9 cellular contexts compared by ENCODE assay signal in genomic region chr18:56233595-56233994, GRCh38.
DNase-seq lines count a peak whose midpoint lies in the region; ATAC-seq and TF ChIP-seq lines count a peak whose summit lies in the region.
"Had no signal": no experiment of that assay in that cellular context is flagged by ENCODE, and none has a peak within 500 bp of the region (broad histone marks: within the 10 kb centered on the region; RNA-seq: fewer than 3 reads in every experiment).

No MANE protein-coding gene starts in this region.

- no peak overlapping the region for H2AK9ac ChIP-seq in IMR-90 (replicated peaks; ENCODE audit: low read depth, low read length, poor library complexity)

- CTCF ChIA-PET in IMR-90 (lab: Yijun Ruan, JAX) (interaction anchor here (0.8 kb wide), 1 partner anchor 42 kb away, joined by 3 read pairs; no protein-coding TSS in a partner anchor), mammary epithelial cell (lab: Charles Lee; ENCODE audit: low non-redundant PET) (no interaction called here)

- WGBS in IMR-90 (ENCODE audit: extremely low coverage in 2 of 2, insufficient read length in 1 of 2), 2 experiments = no CpG with 5 or more reads among the region's 2 CpGs
- WGBS in mammary epithelial cell (ENCODE audit: low coverage, missing lambda C conversion rate) = 0% methylated on average over 2 of the region's 2 CpGs

- peak overlapping the region; percentile 80 for H2BK120ac ChIP-seq in IMR-90 (ENCODE audit: low read depth, low read length)

- H3K4ac ChIP-seq in IMR-90 (ENCODE audit: low read depth, low read length) = peak overlapping the region; percentile 47; the same call in 1 of the 2 replicates

- H3K9me3 ChIP-seq in IMR-90 (ENCODE audit: control insufficient read depth, insufficient read depth, low read length) (peaks cover 4% of the 10 kb centered on the region; the same call in 1 of the 2 replicates), mammary epithelial cell (replicated peaks; ENCODE audit: insufficient read depth, low read length) (no peaks in the 10 kb centered on the region), uterus (peaks cover 0 to 7% of the 10 kb centered on the region in 2 donors)

- DNase-seq in IMR-90 (peak; percentile 92), mammary epithelial cell (peak; percentile 79), left ventricle myocardium superior (no peak), uterus (peak; percentile 34 to 41), COR-L47 (lab: John Stamatoyannopoulos, UW) (no peak), NCI-H187 (lab: John Stamatoyannopoulos, UW) (no peak)
- DNase-seq: activated T-cell treated with anti-CD3 and anti-CD28 coated beads, Interleukin-2, amount 50 U/mL, for 48 hours had no signal

- H2AFZ ChIP-seq in IMR-90 (replicated peaks; ENCODE audit: low read length, poor library complexity) = no peak overlapping the region
- no peak overlapping the region for H2AFZ ChIP-seq in mammary epithelial cell (ENCODE audit: low read depth, low read length)

- no peak overlapping the region for H3K56ac ChIP-seq in IMR-90 (ENCODE audit: extremely low read depth, insufficient read depth, low read length)

- no peaks in the 10 kb centered on the region for H3K79me2 ChIP-seq in mammary epithelial cell (ENCODE audit: insufficient read depth, low read length)

- no peak overlapping the region for H3K18ac ChIP-seq in IMR-90 (ENCODE audit: low read depth, low read length)

- H4K20me1 ChIP-seq in IMR-90 (ENCODE audit: insufficient read depth, low read length) = no peaks in the 10 kb centered on the region
- H4K20me1 ChIP-seq in mammary epithelial cell (ENCODE audit: insufficient read depth, low read length) = no peaks in the 10 kb centered on the region

- H3K4me1 ChIP-seq in IMR-90 (ENCODE audit: control insufficient read depth, insufficient read depth, low read length) = peaks cover 2% of the 10 kb centered on the region; the same call in 1 of the 2 replicates
- H3K4me1 ChIP-seq in mammary epithelial cell (ENCODE audit: insufficient read depth, low read length) = no peaks in the 10 kb centered on the region
- H3K4me1 ChIP-seq in uterus = no peaks in the 10 kb centered on the region

- H3K9me1 ChIP-seq in IMR-90 (ENCODE audit: insufficient read depth, low read length) = 0 out of 2 replicates have a peak, but pooled peaks cover 3% of the 10 kb centered on the region

- no peak overlapping the region for H4K5ac ChIP-seq in IMR-90 (ENCODE audit: low read depth, low read length)

- no peak overlapping the region for H3K4me2 ChIP-seq in IMR-90 (ENCODE audit: low read depth, low read length)
- H3K4me2 ChIP-seq in mammary epithelial cell (ENCODE audit: insufficient read depth, low read depth, low read length) = no peak overlapping the region

- no peak overlapping the region for H3K4me3 ChIP-seq in IMR-90 (ENCODE audit: insufficient read depth, low read depth, low read length)
- H3K4me3 ChIP-seq in mammary epithelial cell (replicated peaks in 1 of 3; ENCODE audit: insufficient read depth in 1 of 3, low read depth in 2 of 3, low read length in 3 of 3) = no peak overlapping the region
- no peak overlapping the region for H3K4me3 ChIP-seq in uterus

- POLR2A ChIA-PET in IMR-90 (lab: Charles Lee; ENCODE audit: unreplicated experiment) = no interaction called here

- no peak overlapping the region for H2BK15ac ChIP-seq in IMR-90 (ENCODE audit: low read depth, low read length)

- BruUV-seq in IMR-90 (replicated peaks; lab: Mats Ljungman, UMichigan) = no TSS peak
- BruUV-seq in mammary epithelial cell (replicated peaks; lab: Mats Ljungman, UMichigan) = no TSS peak

- H4K91ac ChIP-seq in IMR-90 (ENCODE audit: insufficient read depth, low read depth, low read length) = no peak overlapping the region

- no peaks in the 10 kb centered on the region for H3K36me3 ChIP-seq in IMR-90 (ENCODE audit: control insufficient read depth, insufficient read depth, low read length)
- no peaks in the 10 kb centered on the region for H3K36me3 ChIP-seq in mammary epithelial cell (ENCODE audit: insufficient read depth, low read length)
- H3K36me3 ChIP-seq in uterus = no peaks in the 10 kb centered on the region

- H2BK5ac ChIP-seq in IMR-90 (ENCODE audit: low read depth, low read length, poor library complexity, severe bottlenecking) = peak overlapping the region; percentile 95

- H4K8ac ChIP-seq in IMR-90 (ENCODE audit: low read depth in 2 of 2, low read length in 2 of 2) = no peak overlapping the region; a peak in 1 of 4 replicates

- H3K9ac ChIP-seq in IMR-90 (ENCODE audit: low read depth, low read length) = no peak overlapping the region
- H3K9ac ChIP-seq in mammary epithelial cell (ENCODE audit: insufficient read depth, low read length) = no peak overlapping the region

- H3K79me1 ChIP-seq in IMR-90 (ENCODE audit: low read depth in 1 of 2, low read length in 2 of 2) = no peaks in the 10 kb centered on the region

- in situ Hi-C loops in IMR-90 (cut with MboI; ENCODE audit: low sequenced_read_pairs) (no loop called here), mammary epithelial cell (cut with MboI; ENCODE audit: low sequenced_read_pairs in 2 of 2) (no loop called here)

- H2BK20ac ChIP-seq in IMR-90 (ENCODE audit: low read depth, low read length) = no peak overlapping the region; the same call in 1 of the 2 replicates

- no peaks in the 10 kb centered on the region for H3K27me3 ChIP-seq in IMR-90 (ENCODE audit: control insufficient read depth, insufficient read depth, low read length)
- no peaks in the 10 kb centered on the region for H3K27me3 ChIP-seq in mammary epithelial cell (ENCODE audit: insufficient read depth, low read length)
- peaks cover 0 to 4% of the 10 kb centered on the region in 2 donors for H3K27me3 ChIP-seq in uterus

- H3K27ac ChIP-seq in IMR-90 (ENCODE audit: insufficient read depth, low read length) = no peak overlapping the region
- no peak overlapping the region for H3K27ac ChIP-seq in mammary epithelial cell (ENCODE audit: insufficient read depth, low read depth, low read length)
- peak overlapping the region; percentile 55 to 75 for H3K27ac ChIP-seq in uterus

- intact Hi-C loops in IMR-90 (cut with micrococcal nuclease) = loop anchor here (10.0 kb wide), 1 partner anchor 649 kb away; the partner anchor contains the start of gene TCF4
- intact Hi-C loops in mammary epithelial cell (cut with micrococcal nuclease) = no loop called here
- intact Hi-C loops in left ventricle myocardium superior (cut with micrococcal nuclease) = no loop called here
- intact Hi-C loops in uterus (cut with DNase I; ENCODE audit: low total_unique reads) = no loop called here

- no peak overlapping the region for H3K14ac ChIP-seq in IMR-90 (replicated peaks; ENCODE audit: low read depth, low read length)

- no peak for TF ChIP-seq POLR2A in IMR-90 (IDR thresholded peaks at IDR 0.05; ENCODE audit: low read depth, low read length)
- TF ChIP-seq POLR2A in uterus (IDR thresholded peaks at IDR 0.05) = no peak

- no peak overlapping the region for H3K23ac ChIP-seq in IMR-90 (ENCODE audit: low read depth, low read length)

- no peak overlapping the region for H2AK5ac ChIP-seq in IMR-90 (ENCODE audit: low read depth, low read length)

- ATAC-seq in IMR-90 (ENCODE audit: low read depth) (peak; percentile 90), left ventricle myocardium superior (peak; percentile 81), GM18858 (IDR thresholded peaks at IDR 0.05; ENCODE audit: unreplicated experiment) (no peak)
- ATAC-seq: HCT116 had no signal

- TF ChIP-seq RAD21 in IMR-90 (IDR thresholded peaks at IDR 0.05; ENCODE audit: low read length) = 0 out of 2 replicates have a peak, but pooled peaks have one; percentile 7

- TF ChIP-seq CTCF in IMR-90 (conservative IDR thresholded peaks at IDR 0.05; ENCODE audit: low read depth, low read length) (no peak), mammary epithelial cell (conservative IDR thresholded peaks at IDR 0.05 in 1 of 2, IDR thresholded peaks at IDR 0.05 in 1 of 2; ENCODE audit: extremely low read depth in 1 of 2, insufficient read depth in 1 of 2, low read depth in 1 of 2, low read length in 2 of 2) (no peak), uterus (IDR thresholded peaks at IDR 0.05) (no peak)

- dilution Hi-C loops in IMR-90 (cut with HindIII; ENCODE audit: low sequenced_read_pairs, unreplicated experiment) (no loop called here), mammary epithelial cell (cut with HindIII; ENCODE audit: low sequenced_read_pairs) (no loop called here)

TF ChIP-seq in IMR-90, 13 proteins besides CTCF, POLR2A, EP300 and RAD21 (continues in another document):
- TF ChIP-seq MAZ (IDR thresholded peaks at IDR 0.05; ENCODE audit: borderline replicate concordance, low read depth, low read length) (no peak), FOS (IDR thresholded peaks at IDR 0.05; ENCODE audit: low read depth, low read length) (peak; percentile 90), CEBPB (IDR thresholded peaks at IDR 0.05; ENCODE audit: low read depth, low read length) (peak; percentile 74), MXI1 (IDR thresholded peaks at IDR 0.05; ENCODE audit: borderline replicate concordance, low read depth, low read length) (no peak), MAFK (IDR thresholded peaks at IDR 0.05; ENCODE audit: low read depth, low read length) (peak; percentile 48; the same call in 1 of the 2 replicates), ELK1 (IDR thresholded peaks at IDR 0.05; ENCODE audit: borderline replicate concordance, low read depth, low read length) (no peak), SMC3 (IDR thresholded peaks at IDR 0.05; ENCODE audit: low read depth, low read length) (no peak), RCOR1 (IDR thresholded peaks at IDR 0.05; ENCODE audit: insufficient replicate concordance, low read length) (no peak), RFX5 (IDR thresholded peaks at IDR 0.05; ENCODE audit: low read depth, low read length) (no peak), BHLHE40 (IDR thresholded peaks at IDR 0.05; ENCODE audit: low read depth, low read length) (no peak), NFE2L2 (IDR thresholded peaks at IDR 0.05; ENCODE audit: low read depth, low read length) (peak; percentile 63; the same call in 1 of the 2 replicates)
- TF ChIP-seq, protein P1, sequence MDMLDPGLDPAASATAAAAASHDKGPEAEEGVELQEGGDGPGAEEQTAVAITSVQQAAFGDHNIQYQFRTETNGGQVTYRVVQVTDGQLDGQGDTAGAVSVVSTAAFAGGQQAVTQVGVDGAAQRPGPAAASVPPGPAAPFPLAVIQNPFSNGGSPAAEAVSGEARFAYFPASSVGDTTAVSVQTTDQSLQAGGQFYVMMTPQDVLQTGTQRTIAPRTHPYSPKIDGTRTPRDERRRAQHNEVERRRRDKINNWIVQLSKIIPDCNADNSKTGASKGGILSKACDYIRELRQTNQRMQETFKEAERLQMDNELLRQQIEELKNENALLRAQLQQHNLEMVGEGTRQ (IDR thresholded peaks at IDR 0.05; ENCODE audit: low read depth, low read length) = no peak

Comparison
In these comparisons a context has a peak if more than half of its experiments do, and no peak if none do; other contexts are left out.
1. DNase-seq: peak in IMR-90 (single experiment), mammary epithelial cell (single experiment) and uterus (2 of 2); none in left ventricle myocardium superior (single experiment), COR-L47 (single experiment) and NCI-H187 (0 of 2).
2. H3K27ac ChIP-seq: peak in uterus (2 of 2); none in IMR-90 (single experiment) and mammary epithelial cell (single experiment).